ENCODE assay signal across 14 cellular contexts in the genomic region with DNA sequence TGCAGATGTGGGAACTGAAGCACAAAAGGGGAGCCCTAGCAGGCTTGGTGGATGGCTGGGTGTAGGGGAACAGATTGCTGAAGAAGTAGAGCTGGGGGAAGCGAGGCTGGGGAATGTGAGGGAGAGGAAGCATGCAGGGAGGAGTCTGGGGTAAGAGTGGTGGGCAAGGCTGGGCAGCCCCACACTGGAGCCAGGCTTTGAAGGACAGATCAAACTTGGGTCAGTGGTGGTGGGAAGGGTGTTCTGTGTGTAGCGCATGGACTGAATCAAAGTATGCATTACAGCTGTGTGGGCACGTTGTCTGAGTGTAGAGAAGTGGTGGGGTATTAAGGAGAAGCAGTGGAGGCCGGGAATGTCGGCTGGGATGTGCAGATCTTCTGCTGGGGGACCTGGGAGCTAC.
DNase-seq lines count a peak whose midpoint lies in the region; ATAC-seq and TF ChIP-seq lines count a peak whose summit lies in the region.
"Had no signal": no experiment of that assay in that cellular context is flagged by ENCODE, and none has a peak within 500 bp of the region (broad histone marks: within the 10 kb centered on the region; RNA-seq: fewer than 3 reads in every experiment).

No MANE protein-coding gene starts in this region.

- no peak overlapping the region for H3K4me3 ChIP-seq in neural progenitor cell
- H3K4me3 ChIP-seq: BLaER1 treated with 17β-estradiol and CSF1 and Interleukin-3, amounts not matched to agents 10 nM and 100 nM had no signal

- no peaks in the 10 kb centered on the region for H3K4me1 ChIP-seq in neural progenitor cell

- no peaks in the 10 kb centered on the region for H3F3A ChIP-seq in neural progenitor cell (ENCODE audit: low read depth)

- no peaks in the 10 kb centered on the region for H3K9me3 ChIP-seq in neural progenitor cell (ENCODE audit: low read depth)

- no peak overlapping the region for H3K27ac Mint-ChIP-seq in activated CD4-positive, alpha-beta T cell treated with anti-CD3 and anti-CD28 coated beads, Interleukin-2, amount 10 ng/mL, durations not matched to agents 24 days and 14 days
- peak overlapping the region; percentile 5 for H3K27ac Mint-ChIP-seq in neural progenitor cell
- H3K27ac Mint-ChIP-seq: CD4-positive, CD25-positive, alpha-beta regulatory T cell had no signal

- no peaks in the 10 kb centered on the region for H3K4me1 Mint-ChIP-seq in activated CD4-positive, alpha-beta T cell treated with anti-CD3 and anti-CD28 coated beads, Interleukin-2, amount 10 ng/mL, durations not matched to agents 24 days and 14 days
- peaks cover 26% of the 10 kb centered on the region for H3K4me1 Mint-ChIP-seq in neural progenitor cell
- H3K4me1 Mint-ChIP-seq: CD4-positive, CD25-positive, alpha-beta regulatory T cell had no signal

- H2AFZ ChIP-seq in neural progenitor cell (replicated peaks), result no peak overlapping the region

- no peak overlapping the region for H3K9ac ChIP-seq in neural progenitor cell
- H3K9ac ChIP-seq: BLaER1 treated with 17β-estradiol and CSF1 and Interleukin-3, amounts not matched to agents 10 nM and 100 nM had no signal

- H3K27me3 Mint-ChIP-seq in activated CD4-positive, alpha-beta T cell treated with anti-CD3 and anti-CD28 coated beads, Interleukin-2, amount 10 ng/mL, durations not matched to agents 24 days and 14 days, result peaks cover 3% of the 10 kb centered on the region
- H3K27me3 Mint-ChIP-seq in neural progenitor cell (ENCODE audit: insufficient read depth, low read depth), result peaks cover 21% of the 10 kb centered on the region

- no peaks in the 10 kb centered on the region for H3K36me3 Mint-ChIP-seq in activated CD4-positive, alpha-beta T cell treated with anti-CD3 and anti-CD28 coated beads, Interleukin-2, amount 10 ng/mL, durations not matched to agents 24 days and 14 days (ENCODE audit: low read depth)
- H3K36me3 Mint-ChIP-seq in neural progenitor cell, result no peaks in the 10 kb centered on the region
- H3K36me3 Mint-ChIP-seq: CD4-positive, CD25-positive, alpha-beta regulatory T cell had no signal

- H3K36me3 ChIP-seq in neural progenitor cell, result no peaks in the 10 kb centered on the region
- H3K36me3 ChIP-seq: BLaER1 treated with 17β-estradiol and CSF1 and Interleukin-3, amounts not matched to agents 10 nM and 100 nM had no signal

- intact Hi-C loops in activated CD4-positive, alpha-beta T cell treated with anti-CD3 and anti-CD28 coated beads, Interleukin-2, amount 10 ng/mL, durations not matched to agents 24 days and 14 days (cut with micrococcal nuclease), result no loop called here

- no peak overlapping the region for H3K27ac ChIP-seq in neural progenitor cell
- H3K27ac ChIP-seq: BLaER1 treated with 17β-estradiol and CSF1 and Interleukin-3, amounts not matched to agents 10 nM and 100 nM had no signal

- no peak for TF ChIP-seq CTCF in neural progenitor cell (IDR thresholded peaks at IDR 0.05)

- H3K79me2 ChIP-seq in neural progenitor cell (ENCODE audit: low read depth), result no peaks in the 10 kb centered on the region

- H3K4me3 Mint-ChIP-seq in activated CD4-positive, alpha-beta T cell treated with anti-CD3 and anti-CD28 coated beads, Interleukin-2, amount 10 ng/mL, durations not matched to agents 24 days and 14 days, result no peak overlapping the region
- no peak overlapping the region for H3K4me3 Mint-ChIP-seq in neural progenitor cell
- H3K4me3 Mint-ChIP-seq: CD4-positive, CD25-positive, alpha-beta regulatory T cell had no signal

- peak; percentile 36 for DNase-seq in activated CD4-positive, alpha-beta T cell treated with anti-CD3 and anti-CD28 coated beads, Interleukin-2, amount 10 ng/mL, durations not matched to agents 24 days and 14 days
- DNase-seq in activated CD4-positive, alpha-beta T cell treated with anti-CD3 and anti-CD28 coated beads, Interleukin-2, amount 50 U/mL, for 48 hours, result no peak
- DNase-seq in islet precursor cell, result peak; percentile 43
- DNase-seq in neural progenitor cell (ENCODE audit: low spot score), result no peak
- DNase-seq in MV-4-11 (lab: John Stamatoyannopoulos, UW), result no peak
- DNase-seq: 8988T; ACHN; CD4-positive, CD25-positive, alpha-beta regulatory T cell; DMS53; GF-D8; IMR-90 had no signal

- ATAC-seq in GM21619 (IDR thresholded peaks at IDR 0.05; ENCODE audit: unreplicated experiment) (no peak), HG03159 (IDR thresholded peaks at IDR 0.05; ENCODE audit: unreplicated experiment) (no peak)

- no peaks in the 10 kb centered on the region for H4K20me1 ChIP-seq in neural progenitor cell (ENCODE audit: low read depth)
- H4K20me1 ChIP-seq: BLaER1 treated with 17β-estradiol and CSF1 and Interleukin-3, amounts not matched to agents 10 nM and 100 nM had no signal

- H3K4me2 ChIP-seq in neural progenitor cell, result no peak overlapping the region

- no peaks in the 10 kb centered on the region for H3K27me3 ChIP-seq in neural progenitor cell
- H3K27me3 ChIP-seq: BLaER1 treated with 17β-estradiol and CSF1 and Interleukin-3, amounts not matched to agents 10 nM and 100 nM had no signal

- H3K9me3 Mint-ChIP-seq in activated CD4-positive, alpha-beta T cell treated with anti-CD3 and anti-CD28 coated beads, Interleukin-2, amount 10 ng/mL, durations not matched to agents 24 days and 14 days, result no peaks in the 10 kb centered on the region
- H3K9me3 Mint-ChIP-seq in neural progenitor cell, result no peaks in the 10 kb centered on the region
- H3K9me3 Mint-ChIP-seq: CD4-positive, CD25-positive, alpha-beta regulatory T cell had no signal

Comparison
In these comparisons a context has a peak if more than half of its experiments do, and no peak if none do; other contexts are left out.
1. DNase-seq: peak in activated CD4-positive, alpha-beta T cell treated with anti-CD3 and anti-CD28 coated beads, Interleukin-2, amount 10 ng/mL, durations not matched to agents 24 days and 14 days (single experiment) and islet precursor cell (single experiment); none in activated CD4-positive, alpha-beta T cell treated with anti-CD3 and anti-CD28 coated beads, Interleukin-2, amount 50 U/mL, for 48 hours (0 of 2), neural progenitor cell (single experiment) and MV-4-11 (single experiment).